Comparison of ENCODE assay signal across 8 cellular contexts in genomic region chr12:100142851-100143559, GRCh38. TPM values are rescaled to one million over a fixed set of nuclear protein-coding genes. Genes with fewer than 3 reads are reported as not detected.
A peak's percentile ranks its signal among the peaks of the same experiment; 100 is the strongest.
DNase-seq lines count a peak whose midpoint lies in the region; ATAC-seq and TF ChIP-seq lines count a peak whose summit lies in the region.

A gene with protein sequence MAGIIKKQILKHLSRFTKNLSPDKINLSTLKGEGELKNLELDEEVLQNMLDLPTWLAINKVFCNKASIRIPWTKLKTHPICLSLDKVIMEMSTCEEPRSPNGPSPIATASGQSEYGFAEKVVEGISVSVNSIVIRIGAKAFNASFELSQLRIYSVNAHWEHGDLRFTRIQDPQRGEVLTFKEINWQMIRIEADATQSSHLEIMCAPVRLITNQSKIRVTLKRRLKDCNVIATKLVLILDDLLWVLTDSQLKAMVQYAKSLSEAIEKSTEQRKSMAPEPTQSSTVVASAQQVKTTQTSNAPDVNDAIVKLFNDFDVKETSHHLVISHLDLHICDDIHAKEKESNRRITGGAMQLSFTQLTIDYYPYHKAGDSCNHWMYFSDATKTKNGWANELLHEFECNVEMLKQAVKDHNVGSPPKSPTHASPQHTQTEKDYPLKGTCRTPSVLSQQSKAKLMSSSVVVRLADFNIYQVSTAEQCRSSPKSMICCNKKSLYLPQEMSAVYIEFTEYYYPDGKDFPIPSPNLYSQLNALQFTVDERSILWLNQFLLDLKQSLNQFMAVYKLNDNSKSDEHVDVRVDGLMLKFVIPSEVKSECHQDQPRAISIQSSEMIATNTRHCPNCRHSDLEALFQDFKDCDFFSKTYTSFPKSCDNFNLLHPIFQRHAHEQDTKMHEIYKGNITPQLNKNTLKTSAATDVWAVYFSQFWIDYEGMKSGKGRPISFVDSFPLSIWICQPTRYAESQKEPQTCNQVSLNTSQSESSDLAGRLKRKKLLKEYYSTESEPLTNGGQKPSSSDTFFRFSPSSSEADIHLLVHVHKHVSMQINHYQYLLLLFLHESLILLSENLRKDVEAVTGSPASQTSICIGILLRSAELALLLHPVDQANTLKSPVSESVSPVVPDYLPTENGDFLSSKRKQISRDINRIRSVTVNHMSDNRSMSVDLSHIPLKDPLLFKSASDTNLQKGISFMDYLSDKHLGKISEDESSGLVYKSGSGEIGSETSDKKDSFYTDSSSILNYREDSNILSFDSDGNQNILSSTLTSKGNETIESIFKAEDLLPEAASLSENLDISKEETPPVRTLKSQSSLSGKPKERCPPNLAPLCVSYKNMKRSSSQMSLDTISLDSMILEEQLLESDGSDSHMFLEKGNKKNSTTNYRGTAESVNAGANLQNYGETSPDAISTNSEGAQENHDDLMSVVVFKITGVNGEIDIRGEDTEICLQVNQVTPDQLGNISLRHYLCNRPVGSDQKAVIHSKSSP (N-terminal part only) (minus strand): TSS chr12:100142874. CDS start chr12:100142635, 239 bp downstream.

- peak; percentile 73 for ATAC-seq in HG02610 (IDR thresholded peaks at IDR 0.05; ENCODE audit: unreplicated experiment)

- H3K4me2 ChIP-seq in osteoblast (ENCODE audit: insufficient read depth, low read length): peak within 1 kb of the TSS; percentile 96

- peak within 1 kb of the TSS; percentile 97 for H3K27ac Mint-ChIP-seq in activated naive CD4-positive, alpha-beta T cell treated with anti-CD3 and anti-CD28 coated beads, Interleukin-2, amount 50 U/mL, for 24 hours

- H3K4me1 ChIP-seq in osteoblast (ENCODE audit: insufficient read depth, low read length): peaks cover 25% of the 10 kb centered on the region

- no peak for TF ChIP-seq CTCF in osteoblast (IDR thresholded peaks at IDR 0.05; ENCODE audit: extremely low read depth, low read depth, low read length)

- H3K27me3 Mint-ChIP-seq in activated naive CD4-positive, alpha-beta T cell treated with anti-CD3 and anti-CD28 coated beads, Interleukin-2, amount 50 U/mL, for 24 hours: no peaks in the 10 kb centered on the region

- H3K36me3 Mint-ChIP-seq in activated naive CD4-positive, alpha-beta T cell treated with anti-CD3 and anti-CD28 coated beads, Interleukin-2, amount 50 U/mL, for 24 hours: peaks cover 1% of the 10 kb centered on the region

- H3K27me3 ChIP-seq in osteoblast (ENCODE audit: insufficient read depth, low read length): no peaks in the 10 kb centered on the region

- no peaks in the 10 kb centered on the region for H3K9me3 Mint-ChIP-seq in activated naive CD4-positive, alpha-beta T cell treated with anti-CD3 and anti-CD28 coated beads, Interleukin-2, amount 50 U/mL, for 24 hours

- DNase-seq in NCI-H1092 (lab: John Stamatoyannopoulos, UW) (peak; percentile 63), SKM-1 treated with dmso at 0.1 percent for 144 hours (lab: John Stamatoyannopoulos, UW; ENCODE audit: unreplicated experiment) (peak; percentile 40), glomerular visceral epithelial cell (ENCODE audit: extremely low spot score) (peak; percentile 87), osteoblast (ENCODE audit: insufficient read length, low spot score, missing footprints) (peak; percentile 94)

- H3K27ac ChIP-seq in osteoblast (ENCODE audit: low read depth, low read length) (peak within 1 kb of the TSS; percentile 95), temporal lobe (ENCODE audit: low read depth, low read length) (peak within 1 kb of the TSS; percentile 90)

- H3K9me3 ChIP-seq in osteoblast (ENCODE audit: low read depth, low read length): no peaks in the 10 kb centered on the region

- H3K4me3 ChIP-seq in GM08714 (ENCODE audit: low read length): peak within 1 kb of the TSS; percentile 97
- peak within 1 kb of the TSS; percentile 96 for H3K4me3 ChIP-seq in osteoblast (ENCODE audit: insufficient read depth, low read length)

- peaks cover 39% of the 10 kb centered on the region for H3K4me1 Mint-ChIP-seq in activated naive CD4-positive, alpha-beta T cell treated with anti-CD3 and anti-CD28 coated beads, Interleukin-2, amount 50 U/mL, for 24 hours

- H4K20me1 ChIP-seq in osteoblast (ENCODE audit: insufficient read depth, low read length): peaks cover 15% of the 10 kb centered on the region

- peak within 1 kb of the TSS; percentile 92 for H3K4me3 Mint-ChIP-seq in activated naive CD4-positive, alpha-beta T cell treated with anti-CD3 and anti-CD28 coated beads, Interleukin-2, amount 50 U/mL, for 24 hours

- H3K79me2 ChIP-seq in osteoblast (ENCODE audit: insufficient read depth, low read length): peaks cover 40% of the 10 kb centered on the region

- no peaks in the 10 kb centered on the region for H3K36me3 ChIP-seq in osteoblast (ENCODE audit: insufficient read depth, low read length)

- peak within 1 kb of the TSS; percentile 95 for H2AFZ ChIP-seq in osteoblast (ENCODE audit: low read length)

RNA-seq across cellular contexts. Expression of the gene that starts here (rescaled TPM):
- total RNA-seq in osteoblast (55.7 and 64.8 TPM in 2 replicates), temporal lobe (99.6 TPM)

Comparison
In these comparisons a context has a peak if more than half of its experiments do, and no peak if none do; other contexts are left out.
1. Peak in every context shown above with its lines: DNase-seq, ATAC-seq, H3K4me3 ChIP-seq and H3K27ac ChIP-seq.
2. DNase-seq: peak in every context shown above with its lines; median percentile 94 in osteoblast; 87 in glomerular visceral epithelial cell; 63 in NCI-H1092; 40 in SKM-1 treated with dmso at 0.1 percent for 144 hours.